ENCODE assay signal across 10 cellular contexts in the genomic region with DNA sequence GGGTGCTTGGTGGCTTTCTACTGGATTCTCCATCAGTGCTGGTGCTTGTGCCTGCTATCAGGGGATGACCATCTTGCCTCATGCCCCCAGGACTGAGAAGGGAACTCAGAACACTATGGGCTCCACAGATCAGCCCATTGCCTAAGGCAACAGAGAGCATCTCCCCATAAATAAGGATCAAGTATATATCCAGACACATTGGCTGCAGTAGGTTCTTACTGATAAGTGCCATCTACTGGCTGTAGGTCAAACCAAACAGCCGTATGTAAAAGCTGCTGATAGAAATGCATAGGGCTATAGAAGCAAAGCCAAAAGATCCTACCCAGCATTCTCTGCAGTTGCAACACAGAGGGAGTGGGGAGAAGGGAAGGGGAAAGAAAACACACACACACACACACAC.
DNase-seq lines count a peak whose midpoint lies in the region; ATAC-seq and TF ChIP-seq lines count a peak whose summit lies in the region.
"Had no signal": no experiment of that assay in that cellular context is flagged by ENCODE, and none has a peak within 500 bp of the region (broad histone marks: within the 10 kb centered on the region; RNA-seq: fewer than 3 reads in every experiment).

No MANE protein-coding gene starts in this region.

- TF ChIP-seq CTCF in Peyer's patch (IDR thresholded peaks at IDR 0.05), result peak in 4 of 6 experiments; percentile 20 to 64 (median 44)
- TF ChIP-seq CTCF in liver (IDR thresholded peaks at IDR 0.05; ENCODE audit: low read depth, low read length, missing input control), result peak; percentile 15
- no peak for TF ChIP-seq CTCF in CD4-positive, alpha-beta T cell (IDR thresholded peaks at IDR 0.05)
- TF ChIP-seq CTCF in RWPE1 (conservative IDR thresholded peaks at IDR 0.05; ENCODE audit: low read depth), result no peak
- TF ChIP-seq CTCF in sigmoid colon (IDR thresholded peaks at IDR 0.05), result no peak

- TF ChIP-seq POLR2A in Peyer's patch (IDR thresholded peaks at IDR 0.05) (no peak), sigmoid colon (IDR thresholded peaks at IDR 0.05) (no peak)

- peak; percentile 90 for ATAC-seq in GM18511 (IDR thresholded peaks at IDR 0.05; ENCODE audit: unreplicated experiment)
- peak; percentile 60 for ATAC-seq in HG02588 (IDR thresholded peaks at IDR 0.05; ENCODE audit: unreplicated experiment)
- ATAC-seq in CD4-positive, alpha-beta T cell (ENCODE audit: poor library complexity), result no peak
- ATAC-seq in GM18873 (IDR thresholded peaks at IDR 0.05; ENCODE audit: low FRiP score, unreplicated experiment), result no peak

- H3K27ac ChIP-seq in Peyer's patch (no peak overlapping the region), liver (ENCODE audit: low read depth in 1 of 2, low read length in 2 of 2) (no peak overlapping the region), RWPE1 (no peak overlapping the region), sigmoid colon (no peak overlapping the region)
- no peak overlapping the region for H3K27ac ChIP-seq in CD4-positive, alpha-beta T cell (ENCODE audit: low read depth, low read length)

- DNase-seq in Peyer's patch (no peak), RWPE1 (ENCODE audit: low spot score) (no peak), sigmoid colon (no peak)
- no peak for DNase-seq in CD4-positive, alpha-beta T cell

- H3K4me1 ChIP-seq in Peyer's patch (no peaks in the 10 kb centered on the region), liver (ENCODE audit: control insufficient read depth in 4 of 4, insufficient read depth in 4 of 4, low read length in 3 of 4) (peaks cover 0 to 9% (median 1%) of the 10 kb centered on the region in 4 donors), sigmoid colon (no peaks in the 10 kb centered on the region)
- H3K4me1 ChIP-seq: HAP-1 had no signal

- H3K9me3 ChIP-seq in Peyer's patch (no peaks in the 10 kb centered on the region), liver (ENCODE audit: control insufficient read depth in 4 of 4, low read length in 3 of 4) (no peaks in the 10 kb centered on the region), sigmoid colon (no peaks in the 10 kb centered on the region)
- H3K9me3 ChIP-seq in CD4-positive, alpha-beta T cell (ENCODE audit: control insufficient read depth, low read length), result no peaks in the 10 kb centered on the region
- H3K9me3 ChIP-seq: HAP-1 had no signal

- TF ChIP-seq RAD21 in liver (IDR thresholded peaks at IDR 0.05), result peak; percentile 40 to 49

- H3K4me3 ChIP-seq in Peyer's patch (no peak overlapping the region), liver (ENCODE audit: low read depth in 1 of 3, low read length in 3 of 3) (no peak overlapping the region), sigmoid colon (no peak overlapping the region)
- H3K4me3 ChIP-seq: HAP-1 had no signal

- H3K9me3 Mint-ChIP-seq in CD4-positive, alpha-beta T cell, result peaks cover 2% of the 10 kb centered on the region
- H3K9me3 Mint-ChIP-seq: T-helper 2 cell treated with Interferon-gamma antibody and Interleukin-4, amounts not matched to agents 5 μg/mL and 100 μg/mL, for 36 hours had no signal

- WGBS in liver, result 68% methylated on average over 1 of the region's 1 CpG
- WGBS in sigmoid colon, 2 donors, result 23 to 35% methylated on average over 1 of the region's 1 CpG

- no peak overlapping the region for H3K9ac ChIP-seq in liver (ENCODE audit: low read depth in 1 of 2, low read length in 2 of 2)

- H3K27me3 ChIP-seq in Peyer's patch (no peaks in the 10 kb centered on the region), liver (ENCODE audit: control insufficient read depth in 4 of 4, insufficient read depth in 4 of 4, low read length in 3 of 4) (no peaks in the 10 kb centered on the region), sigmoid colon (no peaks in the 10 kb centered on the region)
- H3K27me3 ChIP-seq in CD4-positive, alpha-beta T cell (ENCODE audit: control insufficient read depth, insufficient read depth, low read length), result no peaks in the 10 kb centered on the region

- H3K27ac Mint-ChIP-seq in CD4-positive, alpha-beta T cell, result no peak overlapping the region
- H3K27ac Mint-ChIP-seq: T-helper 2 cell treated with Interferon-gamma antibody and Interleukin-4, amounts not matched to agents 5 μg/mL and 100 μg/mL, for 36 hours had no signal

- H3K4me1 Mint-ChIP-seq in CD4-positive, alpha-beta T cell (ENCODE audit: low read depth), result no peaks in the 10 kb centered on the region

- no peak overlapping the region for H3K4me3 Mint-ChIP-seq in CD4-positive, alpha-beta T cell
- H3K4me3 Mint-ChIP-seq: T-helper 2 cell treated with Interferon-gamma antibody and Interleukin-4, amounts not matched to agents 5 μg/mL and 100 μg/mL, for 36 hours had no signal

- H3K27me3 Mint-ChIP-seq in CD4-positive, alpha-beta T cell, result no peaks in the 10 kb centered on the region

- POLR2A ChIA-PET in CD4-positive, alpha-beta T cell (lab: Charles Lee), result no interaction called here
- POLR2A ChIA-PET in RWPE1 (lab: Yijun Ruan, JAX; ENCODE audit: low non-redundant PET), result no interaction called here

- H3K36me3 ChIP-seq in Peyer's patch (no peaks in the 10 kb centered on the region), liver (ENCODE audit: control insufficient read depth in 4 of 4, insufficient read depth in 3 of 4, low read depth in 1 of 4, low read length in 3 of 4) (no peaks in the 10 kb centered on the region), sigmoid colon (no peaks in the 10 kb centered on the region)
- H3K36me3 ChIP-seq: HAP-1 had no signal

- CTCF ChIA-PET in CD4-positive, alpha-beta T cell (lab: Charles Lee), result no interaction called here
- CTCF ChIA-PET in RWPE1 (lab: Yijun Ruan, JAX), result no interaction called here

- TF ChIP-seq EP300 in sigmoid colon (IDR thresholded peaks at IDR 0.05), result no peak

- intact Hi-C loops in CD4-positive, alpha-beta T cell (cut with DNase I, micrococcal nuclease), result no loop called here
- intact Hi-C loops in sigmoid colon (cut with DNase I), result no loop called here

- no peaks in the 10 kb centered on the region for H3K36me3 Mint-ChIP-seq in CD4-positive, alpha-beta T cell (ENCODE audit: low read depth)

TF ChIP-seq in liver, 16 proteins besides CTCF, POLR2A, EP300 and RAD21:
- TF ChIP-seq, protein P1, sequence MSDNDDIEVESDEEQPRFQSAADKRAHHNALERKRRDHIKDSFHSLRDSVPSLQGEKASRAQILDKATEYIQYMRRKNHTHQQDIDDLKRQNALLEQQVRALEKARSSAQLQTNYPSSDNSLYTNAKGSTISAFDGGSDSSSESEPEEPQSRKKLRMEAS (IDR thresholded peaks at IDR 0.05), result no peak
- TF ChIP-seq FOXA1 (IDR thresholded peaks at IDR 0.05), result no peak
- TF ChIP-seq, protein P2, sequence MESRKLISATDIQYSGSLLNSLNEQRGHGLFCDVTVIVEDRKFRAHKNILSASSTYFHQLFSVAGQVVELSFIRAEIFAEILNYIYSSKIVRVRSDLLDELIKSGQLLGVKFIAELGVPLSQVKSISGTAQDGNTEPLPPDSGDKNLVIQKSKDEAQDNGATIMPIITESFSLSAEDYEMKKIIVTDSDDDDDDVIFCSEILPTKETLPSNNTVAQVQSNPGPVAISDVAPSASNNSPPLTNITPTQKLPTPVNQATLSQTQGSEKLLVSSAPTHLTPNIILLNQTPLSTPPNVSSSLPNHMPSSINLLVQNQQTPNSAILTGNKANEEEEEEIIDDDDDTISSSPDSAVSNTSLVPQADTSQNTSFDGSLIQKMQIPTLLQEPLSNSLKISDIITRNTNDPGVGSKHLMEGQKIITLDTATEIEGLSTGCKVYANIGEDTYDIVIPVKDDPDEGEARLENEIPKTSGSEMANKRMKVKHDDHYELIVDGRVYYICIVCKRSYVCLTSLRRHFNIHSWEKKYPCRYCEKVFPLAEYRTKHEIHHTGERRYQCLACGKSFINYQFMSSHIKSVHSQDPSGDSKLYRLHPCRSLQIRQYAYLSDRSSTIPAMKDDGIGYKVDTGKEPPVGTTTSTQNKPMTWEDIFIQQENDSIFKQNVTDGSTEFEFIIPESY (IDR thresholded peaks at IDR 0.05), result no peak
- TF ChIP-seq FOXA2 (IDR thresholded peaks at IDR 0.05), result no peak
- TF ChIP-seq, protein P3, sequence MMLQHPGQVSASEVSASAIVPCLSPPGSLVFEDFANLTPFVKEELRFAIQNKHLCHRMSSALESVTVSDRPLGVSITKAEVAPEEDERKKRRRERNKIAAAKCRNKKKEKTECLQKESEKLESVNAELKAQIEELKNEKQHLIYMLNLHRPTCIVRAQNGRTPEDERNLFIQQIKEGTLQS (IDR thresholded peaks at IDR 0.05), result no peak
- no peak for TF ChIP-seq YY1 (IDR thresholded peaks at IDR 0.05)
- no peak for TF ChIP-seq SP1 (IDR thresholded peaks at IDR 0.05)
- TF ChIP-seq TAF1 (conservative IDR thresholded peaks at IDR 0.05), result no peak
- no peak for TF ChIP-seq EGR1 (IDR thresholded peaks at IDR 0.05; ENCODE audit: low read depth in 2 of 2)
- TF ChIP-seq, protein P4, sequence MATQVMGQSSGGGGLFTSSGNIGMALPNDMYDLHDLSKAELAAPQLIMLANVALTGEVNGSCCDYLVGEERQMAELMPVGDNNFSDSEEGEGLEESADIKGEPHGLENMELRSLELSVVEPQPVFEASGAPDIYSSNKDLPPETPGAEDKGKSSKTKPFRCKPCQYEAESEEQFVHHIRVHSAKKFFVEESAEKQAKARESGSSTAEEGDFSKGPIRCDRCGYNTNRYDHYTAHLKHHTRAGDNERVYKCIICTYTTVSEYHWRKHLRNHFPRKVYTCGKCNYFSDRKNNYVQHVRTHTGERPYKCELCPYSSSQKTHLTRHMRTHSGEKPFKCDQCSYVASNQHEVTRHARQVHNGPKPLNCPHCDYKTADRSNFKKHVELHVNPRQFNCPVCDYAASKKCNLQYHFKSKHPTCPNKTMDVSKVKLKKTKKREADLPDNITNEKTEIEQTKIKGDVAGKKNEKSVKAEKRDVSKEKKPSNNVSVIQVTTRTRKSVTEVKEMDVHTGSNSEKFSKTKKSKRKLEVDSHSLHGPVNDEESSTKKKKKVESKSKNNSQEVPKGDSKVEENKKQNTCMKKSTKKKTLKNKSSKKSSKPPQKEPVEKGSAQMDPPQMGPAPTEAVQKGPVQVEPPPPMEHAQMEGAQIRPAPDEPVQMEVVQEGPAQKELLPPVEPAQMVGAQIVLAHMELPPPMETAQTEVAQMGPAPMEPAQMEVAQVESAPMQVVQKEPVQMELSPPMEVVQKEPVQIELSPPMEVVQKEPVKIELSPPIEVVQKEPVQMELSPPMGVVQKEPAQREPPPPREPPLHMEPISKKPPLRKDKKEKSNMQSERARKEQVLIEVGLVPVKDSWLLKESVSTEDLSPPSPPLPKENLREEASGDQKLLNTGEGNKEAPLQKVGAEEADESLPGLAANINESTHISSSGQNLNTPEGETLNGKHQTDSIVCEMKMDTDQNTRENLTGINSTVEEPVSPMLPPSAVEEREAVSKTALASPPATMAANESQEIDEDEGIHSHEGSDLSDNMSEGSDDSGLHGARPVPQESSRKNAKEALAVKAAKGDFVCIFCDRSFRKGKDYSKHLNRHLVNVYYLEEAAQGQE (IDR thresholded peaks at IDR 0.05), result no peak
- TF ChIP-seq HNF4A (conservative IDR thresholded peaks at IDR 0.05), result no peak
- TF ChIP-seq RXRA (IDR thresholded peaks at IDR 0.05), result no peak
- no peak for TF ChIP-seq GABPA (IDR thresholded peaks at IDR 0.05 in 1 of 2, conservative IDR thresholded peaks at IDR 0.05 in 1 of 2)
- TF ChIP-seq NR2F2 (IDR thresholded peaks at IDR 0.05), result no peak
- no peak for TF ChIP-seq HNF4G (IDR thresholded peaks at IDR 0.05)
- no peak for TF ChIP-seq JUND (IDR thresholded peaks at IDR 0.05)

Comparison
In these comparisons a context has a peak if more than half of its experiments do, and no peak if none do; other contexts are left out.
1. ATAC-seq: peak in GM18511 (single experiment) and HG02588 (single experiment); none in CD4-positive, alpha-beta T cell (single experiment) and GM18873 (single experiment).
2. CTCF ChIP-seq: peak in Peyer's patch (4 of 6) and liver (single experiment); none in CD4-positive, alpha-beta T cell (single experiment), RWPE1 (single experiment) and sigmoid colon (0 of 4).